Comparison of ENCODE assay signal across 9 cellular contexts in the genomic region with DNA sequence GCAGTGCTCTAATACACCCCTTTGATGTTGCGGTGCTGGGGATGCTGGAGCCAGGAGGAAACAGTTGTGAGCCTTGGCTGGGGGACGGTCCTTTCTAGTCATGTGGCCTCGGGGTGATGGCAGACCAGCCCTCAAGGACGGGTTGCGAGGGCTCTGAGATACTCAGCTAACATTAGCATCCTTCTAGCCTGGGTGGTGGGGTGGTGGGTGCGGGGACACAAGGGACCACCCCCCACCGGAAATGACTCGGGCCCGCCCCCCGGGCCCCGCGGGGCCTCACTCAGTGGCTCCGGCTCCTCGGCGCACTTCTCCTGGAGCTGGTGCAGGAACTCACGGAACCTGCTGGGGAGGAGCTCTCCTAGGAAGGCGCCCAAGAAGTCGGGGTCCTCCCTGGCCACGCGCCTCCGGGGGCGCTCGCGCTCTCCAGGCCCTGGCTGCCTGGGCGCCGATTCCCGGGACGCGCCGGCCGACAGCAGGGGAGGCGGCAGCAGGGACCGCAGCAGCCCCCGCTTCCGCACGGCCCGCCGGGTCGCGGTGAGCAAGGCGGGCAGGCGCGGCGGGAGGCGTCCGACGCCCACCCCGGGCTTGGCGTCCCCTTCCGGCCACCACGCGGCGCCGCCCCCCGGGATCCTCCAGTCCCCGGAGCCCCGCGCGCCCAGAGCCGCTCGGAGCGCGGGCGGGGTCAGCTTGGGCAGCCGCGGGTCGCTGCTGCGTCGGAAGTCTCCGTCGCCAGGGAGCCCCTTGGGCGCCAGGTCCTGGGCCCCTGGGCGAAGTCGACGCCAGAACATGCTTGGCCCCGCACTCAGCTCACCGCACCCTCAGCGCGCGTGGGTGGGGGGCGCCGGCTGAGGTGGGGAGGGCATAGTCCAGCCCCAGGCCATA. TPM values are rescaled to one million over a fixed set of nuclear protein-coding genes. Genes with fewer than 3 reads are reported as not detected.
DNase-seq lines count a peak whose midpoint lies in the region; ATAC-seq, FAIRE-seq and TF ChIP-seq lines count a peak whose summit lies in the region.
"Had no signal": no experiment of that assay in that cellular context is flagged by ENCODE, and none has a peak within 500 bp of the region (broad histone marks: within the 10 kb centered on the region; RNA-seq: fewer than 3 reads in every experiment).

No MANE protein-coding gene starts in this region.

- H3K27ac ChIP-seq in lower lobe of right lung (peak overlapping the region; percentile 20), upper lobe of left lung (peak overlapping the region in 2 of 4 donors; percentile 4 to 73)

- peak; percentile 70 for DNase-seq in AG08396 (ENCODE audit: low spot score)
- no peak for DNase-seq in bronchial epithelial cell (ENCODE audit: low read depth)
- DNase-seq in lower lobe of right lung, result no peak
- DNase-seq in upper lobe of left lung, result peak in 1 of 2 donors; percentile 89
- DNase-seq in GM12891 (ENCODE audit: insufficient read length, low spot score), result no peak
- no peak for DNase-seq in foreskin melanocyte

- WGBS in upper lobe of left lung, 2 donors, result 2 to 19% methylated on average over 6 to 22 of the region's 82 CpGs

- intact Hi-C loops in lower lobe of right lung (cut with DNase I), result loop anchor here (10.0 kb wide), 1 partner anchor 485 kb away; no protein-coding TSS in a partner anchor

- H3K9me3 ChIP-seq in lower lobe of right lung, result no peaks in the 10 kb centered on the region
- no peaks in the 10 kb centered on the region for H3K9me3 ChIP-seq in upper lobe of left lung

- peaks cover 17% of the 10 kb centered on the region for H3K4me1 ChIP-seq in lower lobe of right lung
- peaks cover 11 to 26% (median 13%) of the 10 kb centered on the region in 4 donors for H3K4me1 ChIP-seq in upper lobe of left lung

- H3K27me3 ChIP-seq in bronchial epithelial cell (ENCODE audit: control insufficient read depth, insufficient read depth, low read length), result no peaks in the 10 kb centered on the region
- peaks cover 14% of the 10 kb centered on the region for H3K27me3 ChIP-seq in lower lobe of right lung (ENCODE audit: low read depth)
- H3K27me3 ChIP-seq in upper lobe of left lung, result peaks cover 0 to 15% (median 4%) of the 10 kb centered on the region in 4 donors

- ATAC-seq in lower lobe of right lung, result peak; percentile 4 to 17
- ATAC-seq in upper lobe of left lung (ENCODE audit: low FRiP score in 2 of 2), result peak in 1 of 2 donors; percentile 35
- ATAC-seq in HG02840 (IDR thresholded peaks at IDR 0.05; ENCODE audit: low FRiP score, unreplicated experiment), result no peak

- TF ChIP-seq EP300 in Ishikawa (IDR thresholded peaks at IDR 0.05; ENCODE audit: borderline replicate concordance) (no peak), upper lobe of left lung (IDR thresholded peaks at IDR 0.05) (no peak)

- H3K4me3 ChIP-seq in bronchial epithelial cell (ENCODE audit: low read depth, low read length) (peak overlapping the region; percentile 40), lower lobe of right lung (peak overlapping the region; percentile 49), upper lobe of left lung (peak overlapping the region; percentile 27 to 57 (median 57))

- TF ChIP-seq CTCF in bronchial epithelial cell (IDR thresholded peaks at IDR 0.05; ENCODE audit: insufficient read depth, low read length, severe bottlenecking), result peak; percentile 13
- no peak for TF ChIP-seq CTCF in lower lobe of right lung (IDR thresholded peaks at IDR 0.05)
- peak in 3 of 6 experiments; percentile 6 to 36 (median 11) for TF ChIP-seq CTCF in upper lobe of left lung (IDR thresholded peaks at IDR 0.05)

- FAIRE-seq in bronchial epithelial cell (lab: Jason Lieb, UNC), result no peak
- FAIRE-seq in GM12891 (lab: Jason Lieb, UNC), result no peak

- TF ChIP-seq POLR2A in upper lobe of left lung (IDR thresholded peaks at IDR 0.05) (no peak), GM12891 (IDR thresholded peaks at IDR 0.05; ENCODE audit: low read depth, low read length) (no peak)

- H3K36me3 ChIP-seq in bronchial epithelial cell (ENCODE audit: control insufficient read depth, insufficient read depth, low read length) (no peaks in the 10 kb centered on the region), lower lobe of right lung (no peaks in the 10 kb centered on the region), upper lobe of left lung (no peaks in the 10 kb centered on the region)

- TF ChIP-seq RAD21 in Ishikawa (IDR thresholded peaks at IDR 0.05; ENCODE audit: low read depth), result no peak

TF ChIP-seq in Ishikawa, 13 proteins besides CTCF, POLR2A, EP300 and RAD21 (continues in another document):
- TF ChIP-seq NFIC (IDR thresholded peaks at IDR 0.05) (no peak), ZBTB7A (IDR thresholded peaks at IDR 0.05; ENCODE audit: low read depth) (peak; percentile 69), CEBPB (IDR thresholded peaks at IDR 0.05) (no peak), CREB1 (IDR thresholded peaks at IDR 0.05; ENCODE audit: low read depth) (no peak), YY1 (IDR thresholded peaks at IDR 0.05; ENCODE audit: low read depth) (no peak)
- TF ChIP-seq, protein P1, sequence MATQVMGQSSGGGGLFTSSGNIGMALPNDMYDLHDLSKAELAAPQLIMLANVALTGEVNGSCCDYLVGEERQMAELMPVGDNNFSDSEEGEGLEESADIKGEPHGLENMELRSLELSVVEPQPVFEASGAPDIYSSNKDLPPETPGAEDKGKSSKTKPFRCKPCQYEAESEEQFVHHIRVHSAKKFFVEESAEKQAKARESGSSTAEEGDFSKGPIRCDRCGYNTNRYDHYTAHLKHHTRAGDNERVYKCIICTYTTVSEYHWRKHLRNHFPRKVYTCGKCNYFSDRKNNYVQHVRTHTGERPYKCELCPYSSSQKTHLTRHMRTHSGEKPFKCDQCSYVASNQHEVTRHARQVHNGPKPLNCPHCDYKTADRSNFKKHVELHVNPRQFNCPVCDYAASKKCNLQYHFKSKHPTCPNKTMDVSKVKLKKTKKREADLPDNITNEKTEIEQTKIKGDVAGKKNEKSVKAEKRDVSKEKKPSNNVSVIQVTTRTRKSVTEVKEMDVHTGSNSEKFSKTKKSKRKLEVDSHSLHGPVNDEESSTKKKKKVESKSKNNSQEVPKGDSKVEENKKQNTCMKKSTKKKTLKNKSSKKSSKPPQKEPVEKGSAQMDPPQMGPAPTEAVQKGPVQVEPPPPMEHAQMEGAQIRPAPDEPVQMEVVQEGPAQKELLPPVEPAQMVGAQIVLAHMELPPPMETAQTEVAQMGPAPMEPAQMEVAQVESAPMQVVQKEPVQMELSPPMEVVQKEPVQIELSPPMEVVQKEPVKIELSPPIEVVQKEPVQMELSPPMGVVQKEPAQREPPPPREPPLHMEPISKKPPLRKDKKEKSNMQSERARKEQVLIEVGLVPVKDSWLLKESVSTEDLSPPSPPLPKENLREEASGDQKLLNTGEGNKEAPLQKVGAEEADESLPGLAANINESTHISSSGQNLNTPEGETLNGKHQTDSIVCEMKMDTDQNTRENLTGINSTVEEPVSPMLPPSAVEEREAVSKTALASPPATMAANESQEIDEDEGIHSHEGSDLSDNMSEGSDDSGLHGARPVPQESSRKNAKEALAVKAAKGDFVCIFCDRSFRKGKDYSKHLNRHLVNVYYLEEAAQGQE (IDR thresholded peaks at IDR 0.05; ENCODE audit: low read depth), result no peak

TF ChIP-seq in GM12891, 5 proteins besides CTCF, POLR2A, EP300 and RAD21:
- TF ChIP-seq POLR2AphosphoS5 (IDR thresholded peaks at IDR 0.05; ENCODE audit: low read depth, low read length) (no peak), TAF1 (IDR thresholded peaks at IDR 0.05; ENCODE audit: low read depth, low read length) (no peak), SPI1 (IDR thresholded peaks at IDR 0.05; ENCODE audit: low read depth, low read length) (no peak), PAX5 (IDR thresholded peaks at IDR 0.05; ENCODE audit: insufficient read depth, low read length, severe bottlenecking) (no peak), POU2F2 (IDR thresholded peaks at IDR 0.05; ENCODE audit: low read depth, low read length) (no peak)

RNA-seq across cellular contexts. Expression of a gene that starts 0.9 kb away (rescaled TPM):
- total RNA-seq in bronchial epithelial cell (not detected in 2 replicates), lower lobe of right lung (not detected), upper lobe of left lung (not detected)
- polyA plus RNA-seq in GM12891 (2012; ENCODE audit: low read depth, missing spikeins), result not detected
- total RNA-seq: temporal lobe had no signal

RNA-seq across cellular contexts. Expression of a gene that starts 5.9 kb away (rescaled TPM):
- 32.6 and 40.8 TPM in 2 replicates for total RNA-seq in bronchial epithelial cell
- 25.1 TPM for total RNA-seq in lower lobe of right lung
- 10 to 100 TPM; 15.0 to 37.7 (median 23.6) TPM for total RNA-seq in upper lobe of left lung
- polyA plus RNA-seq in GM12891 (2012; ENCODE audit: low read depth, missing spikeins), result 23.6 TPM

RNA-seq across cellular contexts. Expression of a gene that starts 21.9 kb away (rescaled TPM):
- total RNA-seq in bronchial epithelial cell (6.1 and 9.2 TPM in 2 replicates), lower lobe of right lung (14.6 TPM), upper lobe of left lung (10 to 100 TPM; 15.4 to 51.3 (median 21.9) TPM)
- 7.6 TPM for polyA plus RNA-seq in GM12891 (2012; ENCODE audit: low read depth, missing spikeins)

RNA-seq across cellular contexts. Expression of a gene that starts 45.4 kb away (rescaled TPM):
- 0.13 TPM in 1 of 2 replicates, not detected in the other for total RNA-seq in bronchial epithelial cell
- 2.5 TPM for total RNA-seq in lower lobe of right lung
- total RNA-seq in upper lobe of left lung, result 1 to 10 TPM in 2 of 6 donors, under 1 TPM in 1, not detected in 3; 0.61 to 5.8 (median 1.3) TPM
- polyA plus RNA-seq in GM12891 (2012; ENCODE audit: low read depth, missing spikeins), result not detected
